ENCODE assay signal across 24 cellular contexts in genomic region chr6:133218831-133219230, GRCh38. TPM values are rescaled to one million over a fixed set of nuclear protein-coding genes. Genes with fewer than 3 reads are reported as not detected.
"Had no signal": no experiment of that assay in that cellular context is flagged by ENCODE, and none has a peak within 500 bp of the region (broad histone marks: within the 10 kb centered on the region; RNA-seq: fewer than 3 reads in every experiment).

No MANE protein-coding gene starts in this region.

- ATAC-seq: sciatic nerve; stimulated activated effector memory CD8-positive, alpha-beta T cell treated with anti-CD3 and anti-CD28 coated beads, Interleukin-12 subunit alpha, Interleukin-12 subunit beta, amount 100 ng/mL, for 72 hours had no signal

- H3K9me3 Mint-ChIP-seq: stimulated activated effector memory CD8-positive, alpha-beta T cell treated with anti-CD3 and anti-CD28 coated beads, Interleukin-12 subunit alpha, Interleukin-12 subunit beta, amount 100 ng/mL, for 72 hours; type B pancreatic cell had no signal

- H3K27ac Mint-ChIP-seq: stimulated activated effector memory CD8-positive, alpha-beta T cell treated with anti-CD3 and anti-CD28 coated beads, Interleukin-12 subunit alpha, Interleukin-12 subunit beta, amount 100 ng/mL, for 72 hours; type B pancreatic cell had no signal

- H3K4me1 ChIP-seq: left ventricle myocardium inferior, testis had no signal

- H3K27me3 ChIP-seq: cardiac muscle cell, testis had no signal

- H3K27ac ChIP-seq: cardiac muscle cell, left ventricle myocardium inferior, testis, WERI-Rb-1 had no signal

- H3K4me3 ChIP-seq: cardiac muscle cell, left ventricle myocardium inferior, testis had no signal

- H3K36me3 ChIP-seq: cardiac muscle cell, left ventricle myocardium inferior, WERI-Rb-1 had no signal

- H3K4me3 Mint-ChIP-seq: neural crest cell; stimulated activated effector memory CD8-positive, alpha-beta T cell treated with anti-CD3 and anti-CD28 coated beads, Interleukin-12 subunit alpha, Interleukin-12 subunit beta, amount 100 ng/mL, for 72 hours; type B pancreatic cell had no signal

- H3K36me3 Mint-ChIP-seq: stimulated activated effector memory CD8-positive, alpha-beta T cell treated with anti-CD3 and anti-CD28 coated beads, Interleukin-12 subunit alpha, Interleukin-12 subunit beta, amount 100 ng/mL, for 72 hours; type B pancreatic cell had no signal

- DNase-seq: activated CD4-positive, alpha-beta T cell treated with anti-CD3 and anti-CD28 coated beads for 1 hour; activated CD8-positive, alpha-beta memory T cell treated with anti-CD3 and anti-CD28 coated beads for 24 hours; activated CD8-positive, alpha-beta memory T cell treated with anti-CD3 and anti-CD28 coated beads, Interleukin-2, amount 50 U/mL, for 48 hours; activated effector memory CD4-positive, alpha-beta T cell treated with Interleukin-2 at 50 U/mL for 16 hours; activated naive CD4-positive, alpha-beta T cell treated with anti-CD3 and anti-CD28 coated beads, Interleukin-2, amount 50 U/mL, for 16 hours; activated T-cell treated with anti-CD3 and anti-CD28 coated beads, Interleukin-2, amount 50 U/mL, for 48 hours; aorta; dermis blood vessel endothelial cell; effector memory CD4-positive, alpha-beta T cell; hypothalamus; islet precursor cell; left ventricle myocardium inferior; stimulated activated CD4-positive, alpha-beta T cell treated with anti-CD3 and anti-CD28 coated beads, Interleukin-4, amount 100 ng/mL, for 24 hours; T-helper 2 cell; testis; WERI-Rb-1 had no signal

- H3K4me1 Mint-ChIP-seq: neural crest cell; stimulated activated effector memory CD8-positive, alpha-beta T cell treated with anti-CD3 and anti-CD28 coated beads, Interleukin-12 subunit alpha, Interleukin-12 subunit beta, amount 100 ng/mL, for 72 hours had no signal

RNA-seq across cellular contexts. Expression of gene EYA4, which starts 22.3 kb away (rescaled TPM):
- total RNA-seq: endothelial cell of umbilical vein, mononuclear cell, pulmonary artery endothelial cell had no signal
- polyA plus RNA-seq: aorta, endothelial cell of umbilical vein had no signal
